Comparison of ENCODE assay signal across 15 cellular contexts in the genomic region with DNA sequence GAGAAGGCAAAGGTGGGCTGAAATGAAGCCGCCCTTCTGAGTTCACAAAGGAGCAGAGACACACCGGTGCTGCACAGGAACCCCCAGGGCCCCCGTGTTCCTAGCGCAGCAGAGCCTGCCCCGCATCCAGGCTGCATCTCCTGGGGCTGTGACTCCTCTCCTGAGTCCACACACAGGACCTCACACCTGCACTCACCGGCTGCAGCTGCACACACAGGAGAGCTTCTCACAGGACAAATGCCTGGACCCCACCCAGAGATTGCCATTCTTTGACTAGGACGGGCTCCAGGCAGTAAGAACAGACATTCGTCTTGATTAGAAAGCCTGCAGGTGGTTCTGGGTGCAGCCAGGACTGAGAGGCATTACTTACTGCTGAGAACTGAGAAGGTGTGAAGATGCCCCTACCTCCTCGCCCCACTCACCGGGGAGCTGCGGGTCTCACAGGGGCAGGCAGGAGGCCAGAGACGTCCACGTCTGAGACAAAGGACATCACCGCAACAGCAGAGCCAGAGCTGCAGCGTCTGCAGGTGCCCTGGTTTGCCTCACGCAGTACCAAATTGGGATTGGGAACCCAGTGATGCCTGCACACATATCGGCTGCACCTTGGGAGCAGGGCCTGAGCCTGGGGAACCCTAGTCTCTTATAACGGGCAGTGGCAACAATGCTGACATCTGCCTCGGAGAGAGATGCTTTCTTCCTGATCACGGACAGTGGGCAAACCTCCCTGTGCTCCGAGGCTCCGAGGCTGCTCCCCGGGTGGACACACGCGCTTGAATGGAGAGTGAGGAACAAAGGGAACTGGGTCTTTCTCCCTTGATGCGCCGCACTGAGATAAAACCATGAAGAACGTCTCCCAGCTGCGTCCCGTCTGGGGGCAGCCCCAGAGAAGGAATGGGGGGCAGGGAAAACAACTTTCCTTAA. TPM values are rescaled to one million over a fixed set of nuclear protein-coding genes. Genes with fewer than 3 reads are reported as not detected.
DNase-seq lines count a peak whose midpoint lies in the region; ATAC-seq and TF ChIP-seq lines count a peak whose summit lies in the region.
"Had no signal": no experiment of that assay in that cellular context is flagged by ENCODE, and none has a peak within 500 bp of the region (broad histone marks: within the 10 kb centered on the region; RNA-seq: fewer than 3 reads in every experiment).

No MANE protein-coding gene starts in this region.

- peaks cover 0 to 15% (median 2%) of the 10 kb centered on the region in 9 donors for H3K4me1 ChIP-seq in heart right ventricle
- H3K4me1 ChIP-seq in mucosa of descending colon (ENCODE audit: low read depth), result peaks cover 16% of the 10 kb centered on the region
- H3K4me1 ChIP-seq in PC-3 (ENCODE audit: insufficient read depth, low read length), result peaks cover 15% of the 10 kb centered on the region

- peak; percentile 58 for DNase-seq in cardiac septum (ENCODE audit: low spot score)
- no peak for DNase-seq in heart right ventricle
- peak; percentile 4 for DNase-seq in activated T-cell treated with anti-CD3 and anti-CD28 coated beads, Interleukin-2, amount 50 U/mL, for 4 hours
- DNase-seq in mucosa of descending colon, result peak in 2 of 3 donors; percentile 25 to 48
- DNase-seq in CD1c-positive myeloid dendritic cell (ENCODE audit: extremely low spot score), result no peak
- DNase-seq in PC-3, result no peak
- DNase-seq: foreskin fibroblast; NCI-H2107; SK-N-SH; stimulated activated naive CD8-positive, alpha-beta T cell treated with anti-CD3 and anti-CD28 coated beads, Interleukin-15, amount 100 ng/mL, for 72 hours had no signal

- WGBS in heart right ventricle, 2 donors, result 90 to 93% methylated on average over 30 of the region's 30 CpGs

- intact Hi-C loops in cardiac septum (cut with DNase I) (no loop called here), heart right ventricle (cut with DNase I) (no loop called here), mucosa of descending colon (cut with DNase I, micrococcal nuclease) (no loop called here), PC-3 (cut with micrococcal nuclease) (no loop called here)

- peaks cover 6% of the 10 kb centered on the region for H3K36me3 Mint-ChIP-seq in activated T-cell treated with anti-CD3 and anti-CD28 coated beads, Interleukin-2, amount 50 U/mL, for 4 hours (ENCODE audit: insufficient read depth)

- ATAC-seq in heart right ventricle, result no peak
- no peak for ATAC-seq in activated T-cell treated with anti-CD3 and anti-CD28 coated beads, Interleukin-2, amount 50 U/mL, for 4 hours
- peak; percentile 53 for ATAC-seq in mucosa of descending colon
- no peak for ATAC-seq in HG02623 (IDR thresholded peaks at IDR 0.05; ENCODE audit: unreplicated experiment)
- ATAC-seq in PC-3, result no peak
- ATAC-seq: right cardiac atrium; stimulated activated naive CD8-positive, alpha-beta T cell treated with anti-CD3 and anti-CD28 coated beads, Interleukin-15, amount 100 ng/mL, for 72 hours had no signal

- peaks cover 8% of the 10 kb centered on the region; the same call in 1 of the 2 replicates for H3K79me2 ChIP-seq in PC-3 (ENCODE audit: low read length)

- H3K4me2 ChIP-seq in PC-3 (ENCODE audit: low read length), result no peak overlapping the region
- H3K4me2 ChIP-seq: KMS-11, SK-N-SH had no signal

- no peaks in the 10 kb centered on the region for H3F3A ChIP-seq in PC-3 (ENCODE audit: low read length, unreplicated experiment)

- no TSS peak for BruUV-seq in PC-3 (replicated peaks; lab: Mats Ljungman, UMichigan)

- H4K20me1 ChIP-seq in PC-3 (ENCODE audit: low read length), result no peaks in the 10 kb centered on the region; the same call in 1 of the 2 replicates

- no peak overlapping the region for H3K4me3 Mint-ChIP-seq in activated T-cell treated with anti-CD3 and anti-CD28 coated beads, Interleukin-2, amount 50 U/mL, for 4 hours
- H3K4me3 Mint-ChIP-seq: activated T-helper 1 cell treated with anti-CD3 and anti-CD28 coated beads, Interleukin-12 subunit alpha, Interleukin-12 subunit beta, Interleukin-2, Interleukin-4 antibody, amounts not matched to agents 30 ng/mL and 10 ng/mL and 1 ng/mL, durations not matched to agents 14 hours and 24 hours and 36 hours; stimulated activated naive CD8-positive, alpha-beta T cell treated with anti-CD3 and anti-CD28 coated beads, Interleukin-15, amount 100 ng/mL, for 72 hours had no signal

- no peak overlapping the region for H3K9ac ChIP-seq in PC-3 (ENCODE audit: low read length)
- H3K9ac ChIP-seq: KMS-11, SK-N-SH had no signal

- CTCF ChIA-PET in PC-3 (lab: Charles Lee), result no interaction called here

- no peaks in the 10 kb centered on the region for H3K27me3 Mint-ChIP-seq in activated T-cell treated with anti-CD3 and anti-CD28 coated beads, Interleukin-2, amount 50 U/mL, for 4 hours (ENCODE audit: low read depth)
- H3K27me3 Mint-ChIP-seq: CD4-positive, alpha-beta memory T cell; stimulated activated naive CD8-positive, alpha-beta T cell treated with anti-CD3 and anti-CD28 coated beads, Interleukin-15, amount 100 ng/mL, for 72 hours had no signal

- H2AFZ ChIP-seq in PC-3 (ENCODE audit: low read length), result no peak overlapping the region

- H3K36me3 ChIP-seq in heart right ventricle, result no peaks in the 10 kb centered on the region
- no peaks in the 10 kb centered on the region for H3K36me3 ChIP-seq in mucosa of descending colon (ENCODE audit: low read depth)
- no peaks in the 10 kb centered on the region for H3K36me3 ChIP-seq in PC-3 (ENCODE audit: low read depth, low read length)

- H3K9me3 Mint-ChIP-seq in activated T-cell treated with anti-CD3 and anti-CD28 coated beads, Interleukin-2, amount 50 U/mL, for 4 hours, result no peaks in the 10 kb centered on the region
- H3K9me3 Mint-ChIP-seq: activated T-helper 1 cell treated with anti-CD3 and anti-CD28 coated beads, Interleukin-12 subunit alpha, Interleukin-12 subunit beta, Interleukin-2, Interleukin-4 antibody, amounts not matched to agents 30 ng/mL and 10 ng/mL and 1 ng/mL, durations not matched to agents 14 hours and 24 hours and 36 hours; stimulated activated naive CD8-positive, alpha-beta T cell treated with anti-CD3 and anti-CD28 coated beads, Interleukin-15, amount 100 ng/mL, for 72 hours had no signal

- H3K4me3 ChIP-seq in heart right ventricle (no peak overlapping the region), mucosa of descending colon (no peak overlapping the region), PC-3 (ENCODE audit: low read length) (no peak overlapping the region)

- H3K9me2 ChIP-seq in PC-3 (replicated peaks; ENCODE audit: low read length), result no peaks in the 10 kb centered on the region
- H3K9me2 ChIP-seq: SK-N-SH had no signal

- H3K9me3 ChIP-seq in heart right ventricle (no peaks in the 10 kb centered on the region), mucosa of descending colon (no peaks in the 10 kb centered on the region), PC-3 (ENCODE audit: low read length) (no peaks in the 10 kb centered on the region)
- H3K9me3 ChIP-seq: SK-N-SH had no signal

- H3K27ac ChIP-seq in heart right ventricle, result no peak overlapping the region
- no peak overlapping the region for H3K27ac ChIP-seq in PC-3 (ENCODE audit: low read length)
- H3K27ac ChIP-seq: KMS-11 had no signal

- H3K27me3 ChIP-seq in heart right ventricle (no peaks in the 10 kb centered on the region), PC-3 (ENCODE audit: low read length) (no peaks in the 10 kb centered on the region)

- peaks cover 43% of the 10 kb centered on the region for H3K4me1 Mint-ChIP-seq in activated T-cell treated with anti-CD3 and anti-CD28 coated beads, Interleukin-2, amount 50 U/mL, for 4 hours (ENCODE audit: low read depth)

- TF ChIP-seq CTCF in heart right ventricle (IDR thresholded peaks at IDR 0.05) (no peak), mucosa of descending colon (IDR thresholded peaks at IDR 0.05) (no peak), PC-3 (conservative IDR thresholded peaks at IDR 0.05; ENCODE audit: low read depth, low read length) (no peak)

- POLR2A ChIA-PET in PC-3 (lab: Charles Lee; ENCODE audit: unreplicated experiment), result no interaction called here

RNA-seq across cellular contexts. Expression of gene RASA3, which starts 50.4 kb away (rescaled TPM):
- total RNA-seq in cardiac septum (9.7 TPM), heart right ventricle (10 to 100 TPM in 7 of 10 donors, 1 to 10 TPM in 3; 7.3 to 16.9 (median 10.6) TPM), mucosa of descending colon (10 to 100 TPM in 1 of 3 donors, 1 to 10 TPM in 2; 7.9 to 19.0 (median 8.4) TPM), PC-3 (2014; rRNA removed) (9.1 and 9.4 TPM in 2 replicates)
- polyA plus RNA-seq in heart right ventricle, result 1 to 10 TPM; 6.8 to 7.3 TPM
- total RNA-seq in activated T-cell treated with anti-CD3 and anti-CD28 coated beads, Interleukin-2, amount 50 U/mL, for 4 hours, result 10 to 100 TPM; 23.7 to 28.7 (median 26.6) TPM

Comparison
In these comparisons a context has a peak if more than half of its experiments do, and no peak if none do; other contexts are left out.
1. DNase-seq: peak in cardiac septum (single experiment), activated T-cell treated with anti-CD3 and anti-CD28 coated beads, Interleukin-2, amount 50 U/mL, for 4 hours (single experiment) and mucosa of descending colon (2 of 3); none in heart right ventricle (0 of 2), CD1c-positive myeloid dendritic cell (single experiment) and PC-3 (single experiment).